2 cellular contexts compared by ENCODE assay signal in genomic region chr2:102304711-102305591, GRCh38.
A peak's percentile ranks its signal among the peaks of the same experiment; 100 is the strongest.
TF ChIP-seq lines count a peak whose summit lies in the region.

No MANE protein-coding gene starts in this region.

TF ChIP-seq in K562, 482 proteins besides CTCF, POLR2A, EP300 and RAD21:
- TF ChIP-seq RNF2 (IDR thresholded peaks at IDR 0.05) (0 out of 2 replicates have a peak, but pooled peaks have one; percentile 8), GMEB1 (CRISPR knock-in tag; IDR thresholded peaks at IDR 0.05) (no peak), GTF2E2 (tag; IDR thresholded peaks at IDR 0.05) (0 out of 2 replicates have a peak, but pooled peaks have one; percentile 50), ZNF444 (CRISPR knock-in tag; IDR thresholded peaks at IDR 0.05) (no peak)
TF ChIP-seq in K562: peak in this region for 2.

TF ChIP-seq in HEK293T, 16 proteins besides CTCF, POLR2A, EP300 and RAD21:
- TF ChIP-seq ZNF384 (IDR thresholded peaks at IDR 0.05) (no peak), SUZ12 (IDR thresholded peaks at IDR 0.05) (no peak), PKNOX1 (IDR thresholded peaks at IDR 0.05) (no peak)
